In genomic region chr12:52686756-52687487, GRCh38 we compare ENCODE assay signal across 21 cellular contexts. TPM values are rescaled to one million over a fixed set of nuclear protein-coding genes. Genes with fewer than 3 reads are reported as not detected.
DNase-seq lines count a peak whose midpoint lies in the region; ATAC-seq, FAIRE-seq and TF ChIP-seq lines count a peak whose summit lies in the region.
"Had no signal": no experiment of that assay in that cellular context is flagged by ENCODE, and none has a peak within 500 bp of the region (broad histone marks: within the 10 kb centered on the region; RNA-seq: fewer than 3 reads in every experiment).

No MANE protein-coding gene starts in this region.

- no peak for TF ChIP-seq CTCF in natural killer cell (IDR thresholded peaks at IDR 0.05)
- no peak for TF ChIP-seq CTCF in astrocyte (IDR thresholded peaks at IDR 0.05; ENCODE audit: insufficient read depth, low read depth, low read length)
- no peak for TF ChIP-seq CTCF in suprapubic skin (IDR thresholded peaks at IDR 0.05)

- H3K9me3 Mint-ChIP-seq in natural killer cell (no peaks in the 10 kb centered on the region), astrocyte (ENCODE audit: unreplicated experiment) (peaks cover 3% of the 10 kb centered on the region)
- H3K9me3 Mint-ChIP-seq in natural killer cell treated with Interleukin-12 subunit alpha and Interleukin-12 subunit beta and Interleukin-15 and Interleukin-18, amount 100 ng/mL, for 72 hours, result no peaks in the 10 kb centered on the region

- peak overlapping the region in 1 of 2 donors; percentile 76 for H3K27ac Mint-ChIP-seq in natural killer cell
- H3K27ac Mint-ChIP-seq in natural killer cell treated with Interleukin-12 subunit alpha and Interleukin-12 subunit beta and Interleukin-15 and Interleukin-18, amount 100 ng/mL, for 72 hours, result no peak overlapping the region
- peak overlapping the region; percentile 22 for H3K27ac Mint-ChIP-seq in astrocyte (ENCODE audit: unreplicated experiment)
- H3K27ac Mint-ChIP-seq: B cell had no signal

- H3K36me3 Mint-ChIP-seq in natural killer cell, result no peaks in the 10 kb centered on the region
- H3K36me3 Mint-ChIP-seq in natural killer cell treated with Interleukin-12 subunit alpha and Interleukin-12 subunit beta and Interleukin-15 and Interleukin-18, amount 100 ng/mL, for 72 hours, result no peaks in the 10 kb centered on the region
- H3K36me3 Mint-ChIP-seq in astrocyte (ENCODE audit: low read depth, unreplicated experiment), result no peaks in the 10 kb centered on the region
- H3K36me3 Mint-ChIP-seq: CD14-positive monocyte had no signal

- H3K9ac ChIP-seq in astrocyte (ENCODE audit: low read length), result no peak overlapping the region

- H3K27me3 ChIP-seq in astrocyte (ENCODE audit: insufficient read depth, low read length), result peaks cover 48% of the 10 kb centered on the region
- H3K27me3 ChIP-seq in suprapubic skin, result peaks cover 3% of the 10 kb centered on the region

- H3K27ac ChIP-seq in astrocyte (ENCODE audit: low read depth, low read length) (no peak overlapping the region), suprapubic skin (peak overlapping the region; percentile 91)
- H3K27ac ChIP-seq: A549, SK-N-MC had no signal

- DNase-seq in natural killer cell, result no peak
- DNase-seq in natural killer cell treated with Interleukin-12 subunit alpha and Interleukin-12 subunit beta and Interleukin-15 and Interleukin-18, amount 100 ng/mL, for 72 hours (ENCODE audit: low spot score), result no peak
- no peak for DNase-seq in astrocyte (ENCODE audit: low read depth)
- DNase-seq in left colon, result no peak
- no peak for DNase-seq in suprapubic skin (ENCODE audit: low spot score in 2 of 2)
- no peak for DNase-seq in NCI-H82 (lab: John Stamatoyannopoulos, UW)
- DNase-seq in activated CD8-positive, alpha-beta memory T cell treated with anti-CD3 and anti-CD28 coated beads, Interleukin-2, amount 50 U/mL, for 48 hours, result no peak
- DNase-seq: COR-L47, Kasumi-1, MM.1S, NCI-H1048, NCI-H1436, NCI-H526 treated with DMSO at 0.1 percent for 48 hours, RPMI8226, SHP77 had no signal

- H3K4me3 ChIP-seq in astrocyte (ENCODE audit: insufficient read depth, low read depth, low read length), result no peak overlapping the region
- no peak overlapping the region for H3K4me3 ChIP-seq in suprapubic skin
- H3K4me3 ChIP-seq: A549, SK-N-MC had no signal

- H2AFZ ChIP-seq in astrocyte (ENCODE audit: low read depth, low read length), result no peak overlapping the region

- no peak for TF ChIP-seq EP300 in suprapubic skin (IDR thresholded peaks at IDR 0.05)

- no peak overlapping the region for H3K4me2 ChIP-seq in astrocyte (ENCODE audit: low read length)
- H3K4me2 ChIP-seq: A549 had no signal

- no peaks in the 10 kb centered on the region for H4K20me1 ChIP-seq in astrocyte (ENCODE audit: insufficient read depth, low read length)

- H3K4me1 ChIP-seq in astrocyte (ENCODE audit: insufficient read depth, low read length) (no peaks in the 10 kb centered on the region), suprapubic skin (peaks cover 64% of the 10 kb centered on the region)
- H3K4me1 ChIP-seq: A549 had no signal

- no peaks in the 10 kb centered on the region for H3K9me3 ChIP-seq in astrocyte (ENCODE audit: insufficient read depth, low read depth, low read length)
- H3K9me3 ChIP-seq in suprapubic skin, result no peaks in the 10 kb centered on the region
- H3K9me3 ChIP-seq: A549 had no signal

- H3K79me2 ChIP-seq in astrocyte (ENCODE audit: insufficient read depth, low read length), result no peaks in the 10 kb centered on the region

- H3K4me3 Mint-ChIP-seq in natural killer cell (peak overlapping the region; percentile 14), astrocyte (ENCODE audit: unreplicated experiment) (no peak overlapping the region)
- no peak overlapping the region for H3K4me3 Mint-ChIP-seq in natural killer cell treated with Interleukin-12 subunit alpha and Interleukin-12 subunit beta and Interleukin-15 and Interleukin-18, amount 100 ng/mL, for 72 hours
- H3K4me3 Mint-ChIP-seq: B cell, CD14-positive monocyte had no signal

- intact Hi-C loops in natural killer cell (cut with micrococcal nuclease), result no loop called here
- intact Hi-C loops in left colon (cut with DNase I, micrococcal nuclease), result no loop called here

- H3K4me1 Mint-ChIP-seq in natural killer cell, result peaks cover 41 to 70% of the 10 kb centered on the region in 2 donors
- H3K4me1 Mint-ChIP-seq in natural killer cell treated with Interleukin-12 subunit alpha and Interleukin-12 subunit beta and Interleukin-15 and Interleukin-18, amount 100 ng/mL, for 72 hours (ENCODE audit: low read depth in 2 of 2), result peaks cover 46 to 55% of the 10 kb centered on the region in 2 donors
- peaks cover 9% of the 10 kb centered on the region for H3K4me1 Mint-ChIP-seq in astrocyte (ENCODE audit: low read depth, unreplicated experiment)

- no peak for TF ChIP-seq POLR2A in suprapubic skin (IDR thresholded peaks at IDR 0.05)

- FAIRE-seq in astrocyte (lab: Jason Lieb, UNC), result no peak
- FAIRE-seq: A549, H1 had no signal

- H3K36me3 ChIP-seq in astrocyte (ENCODE audit: insufficient read depth, low read length) (no peaks in the 10 kb centered on the region), suprapubic skin (no peaks in the 10 kb centered on the region)

- WGBS in suprapubic skin, result 57% methylated on average over 9 of the region's 9 CpGs

- ATAC-seq in natural killer cell, result no peak
- no peak for ATAC-seq in natural killer cell treated with Interleukin-12 subunit alpha and Interleukin-12 subunit beta and Interleukin-15 and Interleukin-18, amount 100 ng/mL, for 72 hours
- peak; percentile 40 for ATAC-seq in left colon
- ATAC-seq in HG03095 (IDR thresholded peaks at IDR 0.05; ENCODE audit: unreplicated experiment), result no peak
- ATAC-seq: A549 had no signal

- H3K27me3 Mint-ChIP-seq in natural killer cell (ENCODE audit: low read depth in 2 of 2) (peaks cover 0 to 26% of the 10 kb centered on the region in 2 donors), astrocyte (ENCODE audit: low read depth, unreplicated experiment) (peaks cover 92% of the 10 kb centered on the region)
- peaks cover 13 to 24% of the 10 kb centered on the region in 2 donors for H3K27me3 Mint-ChIP-seq in natural killer cell treated with Interleukin-12 subunit alpha and Interleukin-12 subunit beta and Interleukin-15 and Interleukin-18, amount 100 ng/mL, for 72 hours

RNA-seq across cellular contexts. Expression of gene KRT1, which starts 6.7 kb away (rescaled TPM):
- total RNA-seq in natural killer cell (1 to 10 TPM in 1 of 3 donors, under 1 TPM in 1, not detected in 1; 0.27 to 1.8 TPM), astrocyte (not detected in 2 replicates), left colon (not detected), suprapubic skin (1,000 to 10,000 TPM; 4,815 to 9,656 (median 5,822) TPM)
- total RNA-seq in natural killer cell treated with Interleukin-12 subunit alpha and Interleukin-12 subunit beta and Interleukin-15 and Interleukin-18, amount 100 ng/mL, for 72 hours, result not detected
- total RNA-seq: B cell, H1 had no signal

RNA-seq across cellular contexts. Expression of gene KRT77, which starts 16.4 kb away (rescaled TPM):
- not detected for total RNA-seq in natural killer cell
- total RNA-seq in natural killer cell treated with Interleukin-12 subunit alpha and Interleukin-12 subunit beta and Interleukin-15 and Interleukin-18, amount 100 ng/mL, for 72 hours, result not detected
- not detected in 2 replicates for total RNA-seq in astrocyte
- not detected for total RNA-seq in left colon
- 100 to 1,000 TPM; 146 to 424 (median 275) TPM for total RNA-seq in suprapubic skin
- total RNA-seq: B cell, H1 had no signal

RNA-seq across cellular contexts. Expression of gene KRT2, which starts 34.9 kb away (rescaled TPM):
- total RNA-seq in natural killer cell (1 to 10 TPM in 1 of 3 donors, under 1 TPM in 2; 0.63 to 1.4 (median 0.66) TPM), astrocyte (not detected in 2 replicates), left colon (not detected), suprapubic skin (1,000 to 10,000 TPM in 2 of 4 donors, 100 to 1,000 TPM in 2; 357 to 1,953 (median 1,221) TPM)
- not detected for total RNA-seq in natural killer cell treated with Interleukin-12 subunit alpha and Interleukin-12 subunit beta and Interleukin-15 and Interleukin-18, amount 100 ng/mL, for 72 hours
- total RNA-seq: B cell, H1 had no signal

Comparison
In these comparisons a context has a peak if more than half of its experiments do, and no peak if none do; other contexts are left out.
1. RNA of gene KRT1, which starts 6.7 kb away (total RNA-seq): 4,815 to 9,656 TPM in suprapubic skin; 0.27 to 1.8 TPM in natural killer cell, not detected in left colon, not detected in natural killer cell treated with Interleukin-12 subunit alpha and Interleukin-12 subunit beta and Interleukin-15 and Interleukin-18, amount 100 ng/mL, for 72 hours and not detected in astrocyte; every median in the first group is over 1,000 times any median in the second.
2. RNA of gene KRT77, which starts 16.4 kb away (total RNA-seq): 146 to 424 TPM in suprapubic skin; not detected in natural killer cell, not detected in natural killer cell treated with Interleukin-12 subunit alpha and Interleukin-12 subunit beta and Interleukin-15 and Interleukin-18, amount 100 ng/mL, for 72 hours, not detected in astrocyte and not detected in left colon; every median in the first group is over 100 times any median in the second.
3. RNA of gene KRT2, which starts 34.9 kb away (total RNA-seq): 357 to 1,953 TPM in suprapubic skin; 0.63 to 1.4 TPM in natural killer cell, not detected in natural killer cell treated with Interleukin-12 subunit alpha and Interleukin-12 subunit beta and Interleukin-15 and Interleukin-18, amount 100 ng/mL, for 72 hours, not detected in left colon and not detected in astrocyte; every median in the first group is over 100 times any median in the second.